In genomic region chr6:127266178-127266891, GRCh38 we compare ENCODE assay signal across 8 cellular contexts. TPM values are rescaled to one million over a fixed set of nuclear protein-coding genes. Genes with fewer than 3 reads are reported as not detected.
A peak's percentile ranks its signal among the peaks of the same experiment; 100 is the strongest.
DNase-seq lines count a peak whose midpoint lies in the region; ATAC-seq and TF ChIP-seq lines count a peak whose summit lies in the region.

Gene RNF146 (plus strand): TSS chr6:127266864. CDS start chr6:127280339, 13,475 bp downstream.

- POLR2A ChIA-PET in T-cell (lab: Charles Lee): interaction anchor here (0.5 to 1.3 kb wide), 5 partner anchors 12 to 979 kb away, joined by 3 to 7 read pairs (median 4); no protein-coding TSS in a partner anchor

- DNase-seq in NCI-H128 (lab: John Stamatoyannopoulos, UW; ENCODE audit: unreplicated experiment): peak; percentile 69
- peak; percentile 41 to 77 (median 63) for DNase-seq in T-cell
- DNase-seq in amniotic epithelial cell (ENCODE audit: low read depth): peak; percentile 82
- peak; percentile 92 for DNase-seq in left ventricle myocardium superior
- peak; percentile 61 for DNase-seq in progenitor cell of endocrine pancreas (ENCODE audit: low spot score, unreplicated experiment)
- DNase-seq in upper lobe of right lung: peak; percentile 92

- H3K27ac Mint-ChIP-seq in T-cell: peak within 1 kb of the TSS; percentile 99 to 100
- peak within 1 kb of the TSS; percentile 100 for H3K27ac Mint-ChIP-seq in progenitor cell of endocrine pancreas

- H3K36me3 Mint-ChIP-seq in T-cell (no peaks in the 10 kb centered on the region), progenitor cell of endocrine pancreas (ENCODE audit: insufficient read depth) (peaks cover 6% of the 10 kb centered on the region)

- H3K36me3 ChIP-seq in upper lobe of right lung: no peaks in the 10 kb centered on the region

- TF ChIP-seq CTCF in GM12874 (IDR thresholded peaks at IDR 0.05; ENCODE audit: insufficient read depth, low read depth, low read length) (peak; percentile 72), progenitor cell of endocrine pancreas (IDR thresholded peaks at IDR 0.05; ENCODE audit: unreplicated experiment) (peak; percentile 75), upper lobe of right lung (IDR thresholded peaks at IDR 0.05) (peak; percentile 64)

- H3K27me3 ChIP-seq in upper lobe of right lung: no peaks in the 10 kb centered on the region

- no peaks in the 10 kb centered on the region for H3K9me3 Mint-ChIP-seq in T-cell
- no peaks in the 10 kb centered on the region for H3K9me3 Mint-ChIP-seq in progenitor cell of endocrine pancreas (ENCODE audit: low read depth)

- H3K4me1 Mint-ChIP-seq in T-cell (peaks cover 33 to 50% (median 41%) of the 10 kb centered on the region in 3 donors), progenitor cell of endocrine pancreas (ENCODE audit: low read depth) (peaks cover 33% of the 10 kb centered on the region)

- H3K4me3 ChIP-seq in upper lobe of right lung: peak within 1 kb of the TSS; percentile 85

- peak within 1 kb of the TSS; percentile 92 to 100 (median 93) for H3K4me3 Mint-ChIP-seq in T-cell
- H3K4me3 Mint-ChIP-seq in progenitor cell of endocrine pancreas (ENCODE audit: low read depth): peak within 1 kb of the TSS; percentile 97

- CTCF ChIA-PET in T-cell (lab: Charles Lee): interaction anchor here (0.5 to 2.6 kb wide), 33 partner anchors 9 to 1652 kb away, joined by 3 to 11 read pairs (median 4); partner anchors contain the start of genes ECHDC1 (in 1 of the 2) and NCOA7 (in 1 of the 2)

- peak within 1 kb of the TSS; percentile 100 for H3K27ac ChIP-seq in upper lobe of right lung

- H3K4me1 ChIP-seq in upper lobe of right lung: peaks cover 16% of the 10 kb centered on the region

- ATAC-seq in HG02763 (IDR thresholded peaks at IDR 0.05; ENCODE audit: unreplicated experiment) (peak; percentile 84), T-cell (replicated peaks in 1 of 4) (peak; percentile 83 to 86 (median 84)), left ventricle myocardium superior (peak; percentile 96), upper lobe of right lung (peak; percentile 94)

- H3K27me3 Mint-ChIP-seq in T-cell: no peaks in the 10 kb centered on the region
- H3K27me3 Mint-ChIP-seq in progenitor cell of endocrine pancreas: no peaks in the 10 kb centered on the region

- intact Hi-C loops in left ventricle myocardium superior (cut with micrococcal nuclease): no loop called here
- intact Hi-C loops in upper lobe of right lung (cut with DNase I): no loop called here

- no peaks in the 10 kb centered on the region for H3K9me3 ChIP-seq in upper lobe of right lung

RNA-seq across cellular contexts. Expression of gene RNF146, which starts in this region (rescaled TPM):
- total RNA-seq in T-cell (10 to 100 TPM; 15.6 to 32.2 (median 31.3) TPM), left ventricle myocardium superior (46.3 TPM), progenitor cell of endocrine pancreas (59.8 and 61.2 TPM in 2 replicates), upper lobe of right lung (54.6 TPM)

Comparison
In these comparisons a context has a peak if more than half of its experiments do, and no peak if none do; other contexts are left out.
1. Peak in every context shown above with its lines: DNase-seq, ATAC-seq, H3K4me3 ChIP-seq and H3K27ac ChIP-seq.